29 cellular contexts compared by ENCODE assay signal in the genomic region with DNA sequence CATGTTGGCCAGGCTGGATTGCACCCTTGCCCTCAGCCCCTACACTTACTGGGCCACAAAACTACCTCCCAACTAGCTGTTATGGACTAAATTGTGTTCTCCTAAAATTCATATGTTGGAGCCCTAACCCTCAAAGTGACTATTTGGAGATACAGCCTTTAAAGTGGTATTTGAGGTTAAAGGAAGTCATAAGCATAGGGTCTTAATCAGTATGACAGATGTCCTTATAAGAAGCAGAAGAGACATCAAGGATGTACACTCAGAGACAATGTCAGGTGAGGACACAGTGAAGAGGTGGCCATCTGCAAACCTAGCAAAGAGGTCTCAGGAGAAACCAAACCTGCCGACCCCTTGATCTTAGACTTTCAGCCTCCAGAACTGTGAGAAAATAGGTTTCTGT.
"Had no signal": no experiment of that assay in that cellular context is flagged by ENCODE, and none has a peak within 500 bp of the region (broad histone marks: within the 10 kb centered on the region; RNA-seq: fewer than 3 reads in every experiment).

No MANE protein-coding gene starts in this region.

- H3K27ac ChIP-seq: body of pancreas, esophagus squamous epithelium, gastroesophageal sphincter, heart right ventricle, hepatocyte, WERI-Rb-1 had no signal

- H2AFZ ChIP-seq: hepatocyte had no signal

- H3K9me3 ChIP-seq: body of pancreas, esophagus squamous epithelium, gastroesophageal sphincter, heart right ventricle had no signal

- H3K36me3 ChIP-seq: esophagus squamous epithelium, gastroesophageal sphincter, heart right ventricle, WERI-Rb-1 had no signal

- ATAC-seq: activated CD4-positive, CD25-positive, alpha-beta regulatory T cell treated with anti-CD3 and anti-CD28 coated beads, Interleukin-2, amount 50 U/mL, for 24 hours; activated CD8-positive, alpha-beta T cell treated with anti-CD3 and anti-CD28 coated beads for 36 hours; activated T-cell treated with anti-CD3 and anti-CD28 coated beads, Interleukin-2, amount 50 U/mL, for 4 hours; activated T-helper 17 cell treated with anti-CD3 and anti-CD28 coated beads, Interleukin-2, amount 50 U/mL, for 72 hours; body of pancreas; effector memory CD8-positive, alpha-beta T cell; gastroesophageal sphincter; heart right ventricle had no signal

- H3K27me3 ChIP-seq: body of pancreas, gastroesophageal sphincter, hepatocyte had no signal

- H3K4me3 ChIP-seq: body of pancreas, esophagus squamous epithelium, gastroesophageal sphincter, heart right ventricle, hepatocyte had no signal

- FAIRE-seq: colon had no signal

- H3K79me2 ChIP-seq: hepatocyte had no signal

- H3K4me1 ChIP-seq: body of pancreas, esophagus squamous epithelium had no signal

- H3K4me2 ChIP-seq: hepatocyte had no signal

- DNase-seq: activated B cell treated with CpG ODN at 0.5 μM for 24 hours; activated CD4-positive, alpha-beta T cell treated with anti-CD3 and anti-CD28 coated beads for 48 hours; activated CD4-positive, alpha-beta T cell treated with anti-CD3 and anti-CD28 coated beads, Interleukin-2, amount 50 U/mL, for 1 hour; activated CD4-positive, alpha-beta T cell treated with anti-CD3 and anti-CD28 coated beads, Interleukin-2, amount 50 U/mL, for 48 hours; activated CD8-positive, alpha-beta memory T cell treated with anti-CD3 and anti-CD28 coated beads for 24 hours; activated CD8-positive, alpha-beta T cell treated with anti-CD3 and anti-CD28 coated beads for 36 hours; activated effector memory CD4-positive, alpha-beta T cell treated with Interleukin-2 at 50 U/mL for 16 hours; activated gamma-delta T cell treated with Interleukin-2 at 50 U/mL for 16 hours; activated naive CD4-positive, alpha-beta T cell treated with anti-CD3 and anti-CD28 coated beads, Interleukin-2, amount 50 U/mL, for 16 hours; activated naive CD4-positive, alpha-beta T cell treated with Interleukin-2 at 50 U/mL for 16 hours; activated T-cell treated with anti-CD3 and anti-CD28 coated beads, Interleukin-2, amount 50 U/mL, for 4 hours; amniotic stem cell; anterior cingulate cortex; body of pancreas; caudate nucleus; cortex of kidney; dermis blood vessel endothelial cell; effector CD4-positive, alpha-beta T cell; effector memory CD8-positive, alpha-beta T cell; esophagus squamous epithelium; foreskin melanocyte; heart right ventricle; T1000; WERI-Rb-1 had no signal
